In genomic region chr13:21344662-21345176, GRCh38 we compare ENCODE assay signal across 9 cellular contexts.
A peak's percentile ranks its signal among the peaks of the same experiment; 100 is the strongest.
DNase-seq lines count a peak whose midpoint lies in the region; ATAC-seq and TF ChIP-seq lines count a peak whose summit lies in the region.
"Had no signal": no experiment of that assay in that cellular context is flagged by ENCODE, and none has a peak within 500 bp of the region (broad histone marks: within the 10 kb centered on the region; RNA-seq: fewer than 3 reads in every experiment).

No MANE protein-coding gene starts in this region.

- H3K36me3 Mint-ChIP-seq in activated T-helper 17 cell treated with anti-CD3 and anti-CD28 coated beads, Interleukin-2, amount 50 U/mL, for 72 hours (ENCODE audit: low read depth): no peaks in the 10 kb centered on the region

- H3K27ac Mint-ChIP-seq in activated T-helper 17 cell treated with anti-CD3 and anti-CD28 coated beads, Interleukin-2, amount 50 U/mL, for 72 hours: peak overlapping the region; percentile 89

- H3K79me1 ChIP-seq in mesendoderm (ENCODE audit: low read length): no peaks in the 10 kb centered on the region

- no peak overlapping the region for H3K18ac ChIP-seq in mesendoderm (ENCODE audit: low read length)

- DNase-seq in cardiac septum (ENCODE audit: low spot score) (peak; percentile 69), left ventricle myocardium superior (no peak), ovary (no peak), mesendoderm (no peak), epidermal melanocyte (ENCODE audit: insufficient read length, low spot score) (no peak)
- peak; percentile 27 for DNase-seq in stimulated activated naive CD8-positive, alpha-beta T cell treated with anti-CD3 and anti-CD28 coated beads, Interleukin-15, Interleukin-2, amounts not matched to agents 100 U/mL and 50 U/mL, for 24 hours

- H2BK5ac ChIP-seq in mesendoderm (ENCODE audit: low read length): no peak overlapping the region

- no peak overlapping the region for H4K5ac ChIP-seq in mesendoderm (ENCODE audit: low read length)

- H3K27ac ChIP-seq in ovary (no peak overlapping the region), mesendoderm (ENCODE audit: low read depth, low read length) (no peak overlapping the region)
- H3K27ac ChIP-seq: C4-2B had no signal

- H2BK15ac ChIP-seq in mesendoderm (replicated peaks; ENCODE audit: low read depth): no peak overlapping the region

- no peak overlapping the region for H2AK5ac ChIP-seq in mesendoderm (ENCODE audit: low read length)

- H3K4me1 ChIP-seq in ovary (ENCODE audit: insufficient read depth) (no peaks in the 10 kb centered on the region), mesendoderm (ENCODE audit: control insufficient read depth, low read depth, low read length) (no peaks in the 10 kb centered on the region)

- H2BK120ac ChIP-seq in mesendoderm (ENCODE audit: low read depth, low read length): no peak overlapping the region

- ATAC-seq in left ventricle myocardium superior (no peak), HG03520 (IDR thresholded peaks at IDR 0.05; ENCODE audit: unreplicated experiment) (peak; percentile 53)
- ATAC-seq in activated T-helper 17 cell treated with anti-CD3 and anti-CD28 coated beads, Interleukin-2, amount 50 U/mL, for 72 hours (replicated peaks): peak; percentile 82
- ATAC-seq in stimulated activated naive CD8-positive, alpha-beta T cell treated with anti-CD3 and anti-CD28 coated beads, Interleukin-15, Interleukin-2, amounts not matched to agents 100 U/mL and 50 U/mL, for 24 hours: peak; percentile 64

- no peak for TF ChIP-seq CTCF in ovary (IDR thresholded peaks at IDR 0.05)

- H3K4me2 ChIP-seq in mesendoderm (ENCODE audit: low read length): no peak overlapping the region

- H3K23ac ChIP-seq in mesendoderm (ENCODE audit: low read length): no peak overlapping the region

- intact Hi-C loops in cardiac septum (cut with DNase I): no loop called here
- intact Hi-C loops in left ventricle myocardium superior (cut with micrococcal nuclease): no loop called here
- intact Hi-C loops in ovary (cut with DNase I): no loop called here

- TF ChIP-seq EP300 in ovary (IDR thresholded peaks at IDR 0.05): no peak

- H3K56ac ChIP-seq in mesendoderm (ENCODE audit: low read length): no peak overlapping the region

- no peaks in the 10 kb centered on the region for H3K27me3 Mint-ChIP-seq in activated T-helper 17 cell treated with anti-CD3 and anti-CD28 coated beads, Interleukin-2, amount 50 U/mL, for 72 hours

- WGBS in ovary, 3 donors: 57 to 76% (median 69%) methylated on average over 9 of the region's 9 CpGs
- WGBS in mesendoderm (ENCODE audit: extremely low coverage, insufficient coverage, low lambda C conversion rate): no CpG with 5 or more reads among the region's 9 CpGs

- no peaks in the 10 kb centered on the region for H3K27me3 ChIP-seq in ovary
- no peaks in the 10 kb centered on the region for H3K27me3 ChIP-seq in mesendoderm (ENCODE audit: insufficient read depth, low read length, poor library complexity)

- peaks cover 17% of the 10 kb centered on the region for H3K4me1 Mint-ChIP-seq in activated T-helper 17 cell treated with anti-CD3 and anti-CD28 coated beads, Interleukin-2, amount 50 U/mL, for 72 hours

- no peak for TF ChIP-seq POLR2A in ovary (IDR thresholded peaks at IDR 0.05)

- H3K4ac ChIP-seq in mesendoderm (ENCODE audit: low read depth, low read length): no peak overlapping the region

- no peak overlapping the region for H3K4me3 ChIP-seq in ovary
- no peak overlapping the region for H3K4me3 ChIP-seq in mesendoderm (ENCODE audit: low read length)

- no peak overlapping the region for H3K9ac ChIP-seq in mesendoderm (ENCODE audit: low read length)

- H3K9me3 Mint-ChIP-seq in activated T-helper 17 cell treated with anti-CD3 and anti-CD28 coated beads, Interleukin-2, amount 50 U/mL, for 72 hours: no peaks in the 10 kb centered on the region

- H3K36me3 ChIP-seq in ovary (no peaks in the 10 kb centered on the region), mesendoderm (ENCODE audit: control insufficient read depth, insufficient read depth, low read length) (no peaks in the 10 kb centered on the region)

- peak overlapping the region; percentile 75 for H3K4me3 Mint-ChIP-seq in activated T-helper 17 cell treated with anti-CD3 and anti-CD28 coated beads, Interleukin-2, amount 50 U/mL, for 72 hours

- no peaks in the 10 kb centered on the region for H3K79me2 ChIP-seq in mesendoderm (ENCODE audit: control insufficient read depth, insufficient read depth, low read length)

- no peak overlapping the region for H4K8ac ChIP-seq in mesendoderm (ENCODE audit: low read depth, low read length)

- H3K9me3 ChIP-seq in ovary: no peaks in the 10 kb centered on the region

Comparison
In these comparisons a context has a peak if more than half of its experiments do, and no peak if none do; other contexts are left out.
1. DNase-seq: peak in cardiac septum (single experiment) and stimulated activated naive CD8-positive, alpha-beta T cell treated with anti-CD3 and anti-CD28 coated beads, Interleukin-15, Interleukin-2, amounts not matched to agents 100 U/mL and 50 U/mL, for 24 hours (single experiment); none in left ventricle myocardium superior (single experiment), ovary (0 of 5), mesendoderm (single experiment) and epidermal melanocyte (single experiment).